Comparison of ENCODE assay signal across 1 cellular context in genomic region chr9:130531670-130532069, GRCh38.
TF ChIP-seq lines count a peak whose summit lies in the region.

No MANE protein-coding gene starts in this region.

TF ChIP-seq in HepG2, 621 proteins besides CTCF, POLR2A, EP300 and RAD21 (continued from another document):
- no peak for TF ChIP-seq AHDC1 (CRISPR knock-in tag; IDR thresholded peaks at IDR 0.05; ENCODE audit: borderline replicate concordance)
